Comparison of ENCODE assay signal across 20 cellular contexts in genomic region chr7:34157137-34157536, GRCh38.
"Had no signal": no experiment of that assay in that cellular context is flagged by ENCODE, and none has a peak within 500 bp of the region (broad histone marks: within the 10 kb centered on the region; RNA-seq: fewer than 3 reads in every experiment).

No MANE protein-coding gene starts in this region.

- H3K4me3 Mint-ChIP-seq: activated naive CD4-positive, alpha-beta T cell treated with anti-CD3 and anti-CD28 coated beads for 36 hours; brain; dendritic cell treated with granulocyte-macrophage colony-stimulating factor and Interleukin-4, amounts not matched to agents 40 ng/mL and 50 ng/mL, for 4 days; nephron progenitor cell; stimulated activated naive CD8-positive, alpha-beta T cell treated with anti-CD3 and anti-CD28 coated beads, Interleukin-15, amount 100 ng/mL, for 72 hours; T-helper 1 cell treated with Interleukin-12 subunit alpha and Interleukin-12 subunit beta and Interleukin-4 antibody, amounts not matched to agents 30 μg/mL and 1 μg/mL, for 36 hours; type B pancreatic cell had no signal

- H3K27ac Mint-ChIP-seq: activated naive CD4-positive, alpha-beta T cell treated with anti-CD3 and anti-CD28 coated beads for 36 hours; activated T-helper 2 cell treated with anti-CD3 and anti-CD28 coated beads, Interferon-gamma antibody, Interleukin-2, Interleukin-4, amounts not matched to agents 10 μg/mL and 5 μg/mL and 100 μg/mL, durations not matched to agents 14 hours and 24 hours and 36 hours; dendritic cell treated with granulocyte-macrophage colony-stimulating factor and Interleukin-4, amounts not matched to agents 40 ng/mL and 50 ng/mL, for 4 days; nephron progenitor cell; progenitor cell of endocrine pancreas; stimulated activated naive CD8-positive, alpha-beta T cell treated with anti-CD3 and anti-CD28 coated beads, Interleukin-15, amount 100 ng/mL, for 72 hours; T-helper 1 cell treated with Interleukin-12 subunit alpha and Interleukin-12 subunit beta and Interleukin-4 antibody, amounts not matched to agents 30 μg/mL and 1 μg/mL, for 36 hours; type B pancreatic cell had no signal

- H3K36me3 ChIP-seq: esophagus muscularis mucosa had no signal

- H3K9me3 Mint-ChIP-seq: activated naive CD4-positive, alpha-beta T cell treated with anti-CD3 and anti-CD28 coated beads for 36 hours; nephron progenitor cell; type B pancreatic cell had no signal

- H3K27ac ChIP-seq: hepatocyte, skin epidermis, testis had no signal

- H3K27me3 Mint-ChIP-seq: dendritic cell treated with granulocyte-macrophage colony-stimulating factor and Interleukin-4, amounts not matched to agents 40 ng/mL and 50 ng/mL, for 4 days; progenitor cell of endocrine pancreas; stimulated activated naive CD8-positive, alpha-beta T cell treated with anti-CD3 and anti-CD28 coated beads, Interleukin-15, amount 100 ng/mL, for 72 hours; type B pancreatic cell had no signal

- H2AFZ ChIP-seq: hepatocyte had no signal

- H3K4me1 Mint-ChIP-seq: stimulated activated naive CD8-positive, alpha-beta T cell treated with anti-CD3 and anti-CD28 coated beads, Interleukin-15, amount 100 ng/mL, for 72 hours had no signal

- H3K4me2 ChIP-seq: hepatocyte had no signal

- DNase-seq: activated CD4-positive, alpha-beta T cell treated with anti-CD3 and anti-CD28 coated beads for 1 hour; activated CD4-positive, alpha-beta T cell treated with anti-CD3 and anti-CD28 coated beads, Interleukin-2, amount 50 U/mL, for 48 hours; activated naive CD4-positive, alpha-beta T cell treated with anti-CD3 and anti-CD28 coated beads for 36 hours; activated T-cell treated with anti-CD3 and anti-CD28 coated beads, Interleukin-2, amount 50 U/mL, for 1 hour; cerebellar nuclear complex; effector memory CD4-positive, alpha-beta T cell; mammary epithelial cell; nephron progenitor cell; stimulated activated CD4-positive, alpha-beta T cell treated with anti-CD3 and anti-CD28 coated beads, Interleukin-2, amount 100 ng/mL, for 48 hours; stimulated activated naive CD8-positive, alpha-beta T cell treated with anti-CD3 and anti-CD28 coated beads, Interleukin-15, amount 100 ng/mL, for 72 hours; testis had no signal

- H3K9me3 ChIP-seq: esophagus muscularis mucosa, testis had no signal

- H3K4me1 ChIP-seq: testis had no signal

- ATAC-seq: stimulated activated naive CD8-positive, alpha-beta T cell treated with anti-CD3 and anti-CD28 coated beads, Interleukin-15, amount 100 ng/mL, for 72 hours had no signal

- H3K79me2 ChIP-seq: hepatocyte had no signal

- H3K36me3 Mint-ChIP-seq: brain, type B pancreatic cell had no signal

- H3K4me3 ChIP-seq: esophagus muscularis mucosa, hepatocyte, skin epidermis, testis had no signal

- H3K27me3 ChIP-seq: esophagus muscularis mucosa, hepatocyte, testis had no signal
